In the genomic region with DNA sequence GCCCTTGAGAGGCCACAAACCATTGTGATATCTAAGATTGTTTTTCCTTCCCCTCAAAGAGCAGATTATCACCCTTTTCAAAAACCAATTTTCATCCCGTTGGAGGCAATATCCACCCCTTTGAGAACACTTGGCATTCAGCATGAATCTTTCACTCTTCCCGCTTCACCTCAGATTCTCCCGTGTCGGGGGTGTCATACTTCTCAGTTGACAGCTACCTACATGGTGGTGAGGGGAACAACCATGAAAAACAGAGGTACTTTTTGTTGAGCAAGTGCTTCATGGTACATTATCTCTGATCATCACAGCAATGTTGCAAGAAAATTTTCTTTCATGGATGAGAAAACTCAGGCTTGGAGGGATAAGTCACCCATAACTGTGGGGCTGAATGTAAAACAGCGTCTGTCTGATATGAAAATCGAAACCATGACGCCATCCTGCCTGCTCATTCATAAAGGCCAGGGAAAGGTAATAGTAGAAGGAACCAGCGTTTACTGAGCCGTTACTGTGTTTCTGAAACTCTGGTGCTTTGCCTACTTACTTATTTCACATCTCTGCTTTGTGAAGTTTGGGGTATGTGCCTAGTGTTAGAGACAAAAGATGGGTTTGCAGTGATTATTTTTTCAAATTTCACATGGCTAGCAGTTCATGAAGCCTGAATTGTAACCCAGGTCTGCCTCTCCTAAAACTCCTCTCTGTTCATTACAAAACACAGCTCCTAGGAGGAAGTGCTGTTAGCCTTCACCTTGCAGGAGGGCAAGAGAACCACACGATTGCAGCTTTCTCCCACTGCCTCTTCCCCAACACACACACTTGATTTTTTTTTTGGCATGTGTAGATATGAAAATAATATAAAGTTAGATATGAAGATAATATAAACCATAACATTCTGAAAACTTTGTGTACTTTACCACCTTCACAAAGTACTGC, we compare ENCODE assay signal across 13 cellular contexts. TPM values are rescaled to one million over a fixed set of nuclear protein-coding genes. Genes with fewer than 3 reads are reported as not detected.
DNase-seq lines count a peak whose midpoint lies in the region; ATAC-seq, FAIRE-seq and TF ChIP-seq lines count a peak whose summit lies in the region.
"Had no signal": no experiment of that assay in that cellular context is flagged by ENCODE, and none has a peak within 500 bp of the region (broad histone marks: within the 10 kb centered on the region; RNA-seq: fewer than 3 reads in every experiment).

No MANE protein-coding gene starts in this region.

- SMC1A ChIA-PET in GM12878 (lab: Charles Lee; ENCODE audit: uncharacterized antibody, unreplicated experiment) = interaction anchor here (0.7 to 2.3 kb wide), 5 partner anchors 13 to 31 kb away, joined by 3 to 12 read pairs (median 3); no protein-coding TSS in a partner anchor

- peak overlapping the region; percentile 72 for H3K4me2 ChIP-seq in GM12878 (ENCODE audit: control insufficient read depth, insufficient read depth)

- CTCF ChIA-PET in GM12878 (lab: Yijun Ruan, JAX) = interaction anchor here (0.8 to 2.1 kb wide), 2 partner anchors 8 to 80 kb away, joined by 3 to 6 read pairs; no protein-coding TSS in a partner anchor

- BruUV-seq in GM12878 (replicated peaks; lab: Mats Ljungman, UMichigan) = no TSS peak

- H3K9ac ChIP-seq in GM12878 (ENCODE audit: control insufficient read depth, insufficient read depth, low read length) = no peak overlapping the region

- H3K4me1 ChIP-seq in GM12878 (ENCODE audit: control insufficient read depth, insufficient read depth, low read length) = peaks cover 24% of the 10 kb centered on the region
- H3K4me1 ChIP-seq in mucosa of descending colon (ENCODE audit: low read depth) = no peaks in the 10 kb centered on the region
- no peaks in the 10 kb centered on the region for H3K4me1 ChIP-seq in upper lobe of right lung

- H2AFZ ChIP-seq in GM12878 (ENCODE audit: control insufficient read depth, low read depth, low read length) = no peak overlapping the region

- H3K9me3 Mint-ChIP-seq in immature natural killer cell = no peaks in the 10 kb centered on the region
- H3K9me3 Mint-ChIP-seq: stimulated activated naive CD8-positive, alpha-beta T cell treated with anti-CD3 and anti-CD28 coated beads, Interleukin-15, Interleukin-2, amounts not matched to agents 100 ng/mL and 50 ng/mL, for 24 hours had no signal

- no peak for TF ChIP-seq CTCF in GM12878 (IDR thresholded peaks at IDR 0.05 in 2 of 3, conservative IDR thresholded peaks at IDR 0.05 in 1 of 3; ENCODE audit: control insufficient read depth in 2 of 3, extremely low read depth in 1 of 3, insufficient read depth in 1 of 3, low read depth in 3 of 3, low read length in 3 of 3)
- no peak for TF ChIP-seq CTCF in mucosa of descending colon (IDR thresholded peaks at IDR 0.05)
- no peak for TF ChIP-seq CTCF in upper lobe of right lung (IDR thresholded peaks at IDR 0.05)

- no peaks in the 10 kb centered on the region for H3K79me2 ChIP-seq in GM12878 (ENCODE audit: control insufficient read depth, insufficient read depth, low read length)

- FAIRE-seq in GM12878 (lab: Jason Lieb, UNC) = peak; percentile 57
- FAIRE-seq: astrocyte, HepG2, islet of Langerhans had no signal

- TF ChIP-seq RAD21 in GM12878 (IDR thresholded peaks at IDR 0.05; ENCODE audit: insufficient read depth, low read depth, low read length) = no peak

- in situ Hi-C loops in GM12878 (cut with MboI) = no loop called here

- TF ChIP-seq POLR2A in GM12878 (IDR thresholded peaks at IDR 0.05; ENCODE audit: low read depth, low read length) = no peak

- no peaks in the 10 kb centered on the region for H4K20me1 ChIP-seq in GM12878 (ENCODE audit: control insufficient read depth, insufficient read depth)

- RAD21 ChIA-PET in GM12878 (lab: Charles Lee; ENCODE audit: unreplicated experiment) = interaction anchor here (2.1 kb wide), 1 partner anchor 8 kb away, joined by 8 read pairs; no protein-coding TSS in a partner anchor

- POLR2A ChIA-PET in GM12878 (lab: Charles Lee) = interaction anchor here (0.9 kb wide), 1 partner anchor 8 kb away, joined by 3 read pairs; no protein-coding TSS in a partner anchor

- H3K4me3 ChIP-seq in GM12878 = no peak overlapping the region
- no peak overlapping the region for H3K4me3 ChIP-seq in mucosa of descending colon
- H3K4me3 ChIP-seq in upper lobe of right lung = no peak overlapping the region

- DNase-seq in GM12878 (ENCODE audit: low read depth, low spot score) (peak; percentile 36), mucosa of descending colon (no peak), upper lobe of right lung (no peak), immature natural killer cell (no peak), NOMO-1 treated with DMSO at 0.1 percent for 48 hours (lab: John Stamatoyannopoulos, UW; ENCODE audit: unreplicated experiment) (no peak)
- DNase-seq: stimulated activated CD4-positive, alpha-beta T cell treated with anti-CD3 and anti-CD28 coated beads, Interleukin-15, amount 100 ng/mL, for 24 hours had no signal

- no peak overlapping the region for H3K4me3 Mint-ChIP-seq in immature natural killer cell
- H3K4me3 Mint-ChIP-seq: stimulated activated naive CD8-positive, alpha-beta T cell treated with anti-CD3 and anti-CD28 coated beads, Interleukin-15, Interleukin-2, amounts not matched to agents 100 ng/mL and 50 ng/mL, for 24 hours had no signal

- H3K36me3 Mint-ChIP-seq in immature natural killer cell = no peaks in the 10 kb centered on the region

- 6% methylated on average over 10 of the region's 10 CpGs for whole genome bisulfite sequencing in GM12878 (ENCODE audit: insufficient coverage, insufficient replicate concordance, low lambda C conversion rate, missing lambda C conversion rate)

- H3K27ac Mint-ChIP-seq in immature natural killer cell = no peak overlapping the region
- H3K27ac Mint-ChIP-seq: stimulated activated naive CD8-positive, alpha-beta T cell treated with anti-CD3 and anti-CD28 coated beads, Interleukin-15, Interleukin-2, amounts not matched to agents 100 ng/mL and 50 ng/mL, for 24 hours had no signal

- no peaks in the 10 kb centered on the region for H3K9me3 ChIP-seq in GM12878 (replicated peaks; ENCODE audit: control insufficient read depth, insufficient read depth, low read length)
- no peaks in the 10 kb centered on the region for H3K9me3 ChIP-seq in mucosa of descending colon
- H3K9me3 ChIP-seq in upper lobe of right lung = no peaks in the 10 kb centered on the region

- H3K4me1 Mint-ChIP-seq in immature natural killer cell = no peaks in the 10 kb centered on the region

- H3K36me3 ChIP-seq in GM12878 (ENCODE audit: control insufficient read depth in 2 of 2, insufficient read depth in 2 of 2, low read length in 1 of 2) = no peaks in the 10 kb centered on the region
- H3K36me3 ChIP-seq in mucosa of descending colon (ENCODE audit: low read depth) = no peaks in the 10 kb centered on the region
- no peaks in the 10 kb centered on the region for H3K36me3 ChIP-seq in upper lobe of right lung

- H3K27ac ChIP-seq in GM12878 (ENCODE audit: control insufficient read depth, insufficient read depth) = peak overlapping the region; percentile 53
- no peak overlapping the region for H3K27ac ChIP-seq in upper lobe of right lung

- intact Hi-C loops in GM12878 (cut with micrococcal nuclease; ENCODE audit: unreplicated experiment) = no loop called here
- intact Hi-C loops in mucosa of descending colon (cut with DNase I, micrococcal nuclease) = no loop called here
- intact Hi-C loops in upper lobe of right lung (cut with DNase I) = no loop called here

- H3K27me3 Mint-ChIP-seq in immature natural killer cell (ENCODE audit: low read depth in 3 of 3) = peaks cover 2 to 5% (median 3%) of the 10 kb centered on the region in 3 donors

- no peaks in the 10 kb centered on the region for H3K27me3 ChIP-seq in GM12878 (replicated peaks in 1 of 2; ENCODE audit: control insufficient read depth in 2 of 2, insufficient read depth in 2 of 2, low read length in 1 of 2)
- no peaks in the 10 kb centered on the region for H3K27me3 ChIP-seq in upper lobe of right lung

- ATAC-seq in GM18858 (IDR thresholded peaks at IDR 0.05; ENCODE audit: unreplicated experiment) (peak; percentile 93), GM21526 (IDR thresholded peaks at IDR 0.05; ENCODE audit: low FRiP score, unreplicated experiment) (peak; percentile 94), HG03108 (IDR thresholded peaks at IDR 0.05; ENCODE audit: unreplicated experiment) (peak; percentile 59), GM12878 (peak; percentile 96), mucosa of descending colon (no peak), upper lobe of right lung (no peak)
- ATAC-seq: HepG2 had no signal

- peak in 1 of 2 experiments; percentile 75; a peak in 2 of 4 replicates for TF ChIP-seq EP300 in GM12878 (IDR thresholded peaks at IDR 0.05; ENCODE audit: borderline replicate concordance in 1 of 2, control insufficient read depth in 1 of 2, low read depth in 2 of 2, low read length in 2 of 2)

TF ChIP-seq in GM12878, 131 proteins besides CTCF, POLR2A, EP300 and RAD21 (continues in another document):
- peak; percentile 44; the same call in 1 of the 2 replicates for TF ChIP-seq DPF2 (IDR thresholded peaks at IDR 0.05)
- no peak for TF ChIP-seq NR2C1 (IDR thresholded peaks at IDR 0.05)
- peak; percentile 29; the same call in 1 of the 2 replicates for TF ChIP-seq NR2F1 (conservative IDR thresholded peaks at IDR 0.05)
- peak; percentile 75; the same call in 1 of the 2 replicates for TF ChIP-seq CREM (IDR thresholded peaks at IDR 0.05; ENCODE audit: low read depth)

RNA-seq across cellular contexts. Expression of gene SV2B, which starts 35.4 kb away (rescaled TPM):
- 23.1 and 26.4 TPM in 2 replicates for total RNA-seq in GM12878 (2013; cell fraction: nucleolus; rRNA removed)
- total RNA-seq in GM12878 (2014; rRNA removed) (1.6 and 2.1 TPM in 2 replicates), GM12878 (2014; rRNA removed; fragmentation: Illumina TruSeq; extraction: Trizol) (1.2 TPM in 2 replicates), GM12878 (2021) (1.6 and 1.7 TPM in 2 replicates), mucosa of descending colon (1 to 10 TPM in 1 of 3 donors, under 1 TPM in 2; 0.41 to 4.2 (median 0.80) TPM), upper lobe of right lung (0.87 TPM)
- polyA plus RNA-seq in GM12878 (2011; ENCODE audit: low read depth) = 1.4 TPM
- polyA plus RNA-seq in GM12878 (2011; rRNA removed) (0.11 and 0.12 TPM in 2 replicates), GM12878 (2014; fragmentation: Illumina TruSeq; extraction: Trizol) (0.82 and 1.3 TPM in 2 replicates), GM12878 (2014; fragmentation: Nextera tagmentation; extraction: Ambion mirVana) (under 1 TPM; 0.03 to 0.20 TPM), GM12878 (2014; rRNA removed) (0.61 and 0.72 TPM in 2 replicates), GM12878 (2016; fragmentation: Nextera tagmentation; extraction: Ambion mirVana) (1 to 10 TPM; 1.5 to 1.6 TPM), immature natural killer cell (not detected)
- 0.01 and 0.03 TPM in 2 replicates for polyA plus RNA-seq in GM12878 (2011; cell fraction: cytosol; rRNA removed)
- polyA plus RNA-seq in GM12878 (2011; cell fraction: nucleus; rRNA removed) = 0.03 and 0.09 TPM in 2 replicates
- polyA plus RNA-seq in GM12878 (2012) = 0.81 and 1.7 TPM in 2 replicates
- polyA minus RNA-seq in GM12878 (2011; rRNA and poly(A)+ RNA removed) = 0.07 and 0.31 TPM in 2 replicates
- polyA minus RNA-seq in GM12878 (2011; cell fraction: cytosol; rRNA and poly(A)+ RNA removed) = 0.21 TPM in 1 of 2 replicates, not detected in the other
- polyA minus RNA-seq in GM12878 (2011; cell fraction: nucleus; rRNA and poly(A)+ RNA removed) = 0.10 and 0.24 TPM in 2 replicates
- total RNA-seq: astrocyte, HepG2 had no signal
- polyA plus RNA-seq: HepG2 had no signal

Comparison
In these comparisons a context has a peak if more than half of its experiments do, and no peak if none do; other contexts are left out.
1. ATAC-seq: peak in GM18858 (single experiment), GM21526 (single experiment), HG03108 (single experiment) and GM12878 (single experiment); none in mucosa of descending colon (single experiment) and upper lobe of right lung (single experiment).